In the genomic region with DNA sequence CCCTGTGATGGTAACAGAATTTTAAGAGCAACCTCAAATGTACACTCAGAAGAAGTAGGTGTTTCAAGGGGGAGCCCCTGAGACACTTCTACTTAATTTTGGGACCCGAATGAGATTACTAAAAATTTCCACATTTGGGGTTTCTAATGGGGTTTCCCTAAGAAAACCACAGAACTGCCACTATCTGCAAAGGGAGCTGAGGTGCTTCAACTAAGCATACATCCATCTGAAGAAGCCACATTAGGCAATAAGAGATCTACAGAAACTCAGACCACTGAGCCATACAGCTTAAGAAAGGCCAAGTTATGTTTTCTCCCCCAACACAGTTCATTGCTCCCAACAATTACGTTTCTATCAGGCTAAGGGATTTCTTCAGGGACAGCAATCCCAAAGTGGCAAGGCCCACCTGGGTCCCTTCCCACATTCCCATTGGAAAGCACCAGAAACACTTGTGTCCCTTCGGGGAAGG, we compare ENCODE assay signal across 8 cellular contexts. TPM values are rescaled to one million over a fixed set of nuclear protein-coding genes. Genes with fewer than 3 reads are reported as not detected.
DNase-seq lines count a peak whose midpoint lies in the region; ATAC-seq, FAIRE-seq and TF ChIP-seq lines count a peak whose summit lies in the region.
"Had no signal": no experiment of that assay in that cellular context is flagged by ENCODE, and none has a peak within 500 bp of the region (broad histone marks: within the 10 kb centered on the region; RNA-seq: fewer than 3 reads in every experiment).

No MANE protein-coding gene starts in this region.

- peak overlapping the region; percentile 67 for H3K9ac ChIP-seq in adipocyte (ENCODE audit: low read length)

- no peak for TF ChIP-seq CTCF in natural killer cell (IDR thresholded peaks at IDR 0.05)

- H3K4me3 ChIP-seq in adipocyte (ENCODE audit: low read length), result peak overlapping the region; percentile 68

- intact Hi-C loops in natural killer cell (cut with micrococcal nuclease), result no loop called here

- peaks cover 51% of the 10 kb centered on the region for H3K36me3 ChIP-seq in adipocyte (ENCODE audit: control insufficient read depth, insufficient read depth, low read length, severe bottlenecking)

- no peaks in the 10 kb centered on the region for H3K9me3 ChIP-seq in adipocyte (ENCODE audit: control insufficient read depth, low read length)
- H3K9me3 ChIP-seq: neutrophil had no signal

- H3K9me3 Mint-ChIP-seq in natural killer cell, result no peaks in the 10 kb centered on the region

- no peaks in the 10 kb centered on the region for H3K27me3 ChIP-seq in adipocyte (replicated peaks; ENCODE audit: control insufficient read depth, insufficient read depth, low read length)
- H3K27me3 ChIP-seq: neutrophil had no signal

- no peaks in the 10 kb centered on the region for H3K27me3 Mint-ChIP-seq in natural killer cell (ENCODE audit: low read depth in 2 of 2)

- no peak for FAIRE-seq in RCC 7860 (lab: Jason Lieb, UNC)

- H3K36me3 Mint-ChIP-seq in natural killer cell, result peaks cover 5% of the 10 kb centered on the region

- ATAC-seq in GM18909 (IDR thresholded peaks at IDR 0.05; ENCODE audit: poor library complexity, unreplicated experiment), result peak; percentile 48
- ATAC-seq in HG03045 (IDR thresholded peaks at IDR 0.05; ENCODE audit: unreplicated experiment), result peak; percentile 45
- peak; percentile 38 to 63 (median 60) for ATAC-seq in natural killer cell

- H3K4me1 ChIP-seq in adipocyte (ENCODE audit: control insufficient read depth, insufficient read depth, low read length), result peaks cover 81% of the 10 kb centered on the region

- H3K4me3 Mint-ChIP-seq in natural killer cell, result peak overlapping the region; percentile 90

- H3K4me1 Mint-ChIP-seq in natural killer cell, result peaks cover 92 to 97% of the 10 kb centered on the region in 2 donors

- DNase-seq in adipocyte (ENCODE audit: low read depth) (no peak), natural killer cell (no peak), RCC 7860 (ENCODE audit: low spot score) (no peak), D341Med (ENCODE audit: low spot score) (no peak), SW 1271 (lab: John Stamatoyannopoulos, UW) (no peak)

- peak overlapping the region; percentile 84 to 97 for H3K27ac Mint-ChIP-seq in natural killer cell

RNA-seq across cellular contexts. Expression of a gene that starts 5.2 kb away (rescaled TPM):
- total RNA-seq in natural killer cell, result 10 to 100 TPM; 67.4 to 92.6 (median 78.6) TPM

RNA-seq across cellular contexts. Expression of a gene that starts 21.6 kb away (rescaled TPM):
- total RNA-seq in natural killer cell, result 1 to 10 TPM; 2.2 to 4.2 (median 2.2) TPM
